Comparison of ENCODE assay signal across 10 cellular contexts in genomic region chr2:105800036-105800755, GRCh38. TPM values are rescaled to one million over a fixed set of nuclear protein-coding genes. Genes with fewer than 3 reads are reported as not detected.
DNase-seq lines count a peak whose midpoint lies in the region; ATAC-seq, FAIRE-seq and TF ChIP-seq lines count a peak whose summit lies in the region.
"Had no signal": no experiment of that assay in that cellular context is flagged by ENCODE, and none has a peak within 500 bp of the region (broad histone marks: within the 10 kb centered on the region; RNA-seq: fewer than 3 reads in every experiment).

No MANE protein-coding gene starts in this region.

- TF ChIP-seq CTCF in epithelial cell of esophagus (IDR thresholded peaks at IDR 0.05; ENCODE audit: insufficient read depth, low read depth, low read length, missing control alignments) (no peak), foreskin keratinocyte (conservative IDR thresholded peaks at IDR 0.05) (no peak)

- intact Hi-C loops in sciatic nerve (cut with DNase I): no loop called here

- DNase-seq in GM19239 (ENCODE audit: insufficient read length, low spot score) (no peak), RPMI7951 (ENCODE audit: low read depth) (peak; percentile 20), epithelial cell of esophagus (ENCODE audit: low read depth) (peak; percentile 51), sciatic nerve (ENCODE audit: low spot score) (no peak), foreskin keratinocyte (no peak)
- DNase-seq: activated gamma-delta T cell, hippocampal formation, psoas muscle had no signal

- H3K27ac ChIP-seq in foreskin keratinocyte: no peak overlapping the region
- H3K27ac ChIP-seq: psoas muscle had no signal

- ATAC-seq in sciatic nerve (peak; percentile 80), HG03097 (IDR thresholded peaks at IDR 0.05; ENCODE audit: low FRiP score, unreplicated experiment) (no peak), foreskin keratinocyte (no peak), GM21381 (IDR thresholded peaks at IDR 0.05; ENCODE audit: unreplicated experiment) (no peak)
- ATAC-seq: psoas muscle had no signal

- FAIRE-seq in GM19239 (lab: Jason Lieb, UNC): peak; percentile 85

- peaks cover 41% of the 10 kb centered on the region for H3K4me1 ChIP-seq in foreskin keratinocyte

- H3K4me3 ChIP-seq in epithelial cell of esophagus (ENCODE audit: low read length): no peak overlapping the region
- H3K4me3 ChIP-seq: psoas muscle had no signal

- no peaks in the 10 kb centered on the region for H3K27me3 ChIP-seq in foreskin keratinocyte

RNA-seq across cellular contexts. Expression of gene NCK2, which starts 55.5 kb away (rescaled TPM):
- 32.4 and 34.5 TPM in 2 replicates for total RNA-seq in RPMI7951 (2014; rRNA removed; shearing (Covaris generic))
- total RNA-seq in sciatic nerve: 31.0 TPM
- 46.0 and 66.3 TPM in 2 replicates for total RNA-seq in foreskin keratinocyte
- polyA plus RNA-seq in foreskin keratinocyte: 32.0 and 44.1 TPM in 2 replicates

Comparison
In these comparisons a context has a peak if more than half of its experiments do, and no peak if none do; other contexts are left out.
1. DNase-seq: peak in RPMI7951 (single experiment) and epithelial cell of esophagus (single experiment); none in GM19239 (single experiment), sciatic nerve (single experiment) and foreskin keratinocyte (0 of 2).